In genomic region chr11:68271781-68272608, GRCh38 we compare ENCODE assay signal across 8 cellular contexts. TPM values are rescaled to one million over a fixed set of nuclear protein-coding genes. Genes with fewer than 3 reads are reported as not detected.
A peak's percentile ranks its signal among the peaks of the same experiment; 100 is the strongest.
DNase-seq lines count a peak whose midpoint lies in the region; ATAC-seq lines count a peak whose summit lies in the region.

C11orf24 (minus strand) TSS chr11:68271973; CDS start chr11:68263767, 8,206 bp downstream.

- peaks cover 45% of the 10 kb centered on the region for H3K4me1 Mint-ChIP-seq in memory B cell

- peak within 1 kb of the TSS; percentile 100 for H3K4me3 Mint-ChIP-seq in memory B cell

- peaks cover 19% of the 10 kb centered on the region for H3K36me3 Mint-ChIP-seq in memory B cell

- no peaks in the 10 kb centered on the region for H3K27me3 Mint-ChIP-seq in memory B cell

- ATAC-seq in GM21360 (IDR thresholded peaks at IDR 0.05; ENCODE audit: unreplicated experiment), result peak; percentile 70
- peak; percentile 72 for ATAC-seq in memory B cell (ENCODE audit: low read depth)

- DNase-seq in CMK (ENCODE audit: low read depth) (peak; percentile 94), HT1080 (ENCODE audit: low read depth) (peak; percentile 93), NOMO-1 (lab: John Stamatoyannopoulos, UW; ENCODE audit: unreplicated experiment in 2 of 2) (peak; percentile 92 to 99), memory B cell (ENCODE audit: low spot score in 2 of 2) (peak; percentile 96)
- peak; percentile 84 to 91 (median 90) for DNase-seq in effector memory CD4-positive, alpha-beta T cell
- DNase-seq in stimulated activated CD8-positive, alpha-beta memory T cell treated with anti-CD3 and anti-CD28 coated beads, Interleukin-12 subunit alpha, Interleukin-12 subunit beta, amount 100 ng/mL, for 1 hour (ENCODE audit: low read depth), result peak; percentile 88

- POLR2A ChIA-PET in activated CD8-positive, alpha-beta memory T cell treated with anti-CD3 and anti-CD28 coated beads for 36 hours (lab: Charles Lee), result interaction anchor here (0.7 to 2.3 kb wide), 4 partner anchors 10 to 26 kb away, joined by 3 to 13 read pairs (median 4); no protein-coding TSS in a partner anchor

- H3K27me3 ChIP-seq in effector memory CD4-positive, alpha-beta T cell (replicated peaks; ENCODE audit: control insufficient read depth, insufficient read depth, low read length, poor library complexity, severe bottlenecking), result no peaks in the 10 kb centered on the region

- peak within 1 kb of the TSS; percentile 85 for H3K27ac ChIP-seq in effector memory CD4-positive, alpha-beta T cell (ENCODE audit: insufficient read depth, low read length, poor library complexity, severe bottlenecking)

- H3K36me3 ChIP-seq in effector memory CD4-positive, alpha-beta T cell (ENCODE audit: control insufficient read depth, insufficient read depth, low read length), result peaks cover 5% of the 10 kb centered on the region

- H3K27ac Mint-ChIP-seq in memory B cell, result peak within 1 kb of the TSS; percentile 99

- H3K9me3 ChIP-seq in effector memory CD4-positive, alpha-beta T cell (ENCODE audit: control insufficient read depth, low read length), result no peaks in the 10 kb centered on the region

- no peaks in the 10 kb centered on the region for H3K9me3 Mint-ChIP-seq in memory B cell

- H3K4me1 ChIP-seq in effector memory CD4-positive, alpha-beta T cell (ENCODE audit: control insufficient read depth, insufficient read depth, low read length, poor library complexity, severe bottlenecking), result peaks cover 4% of the 10 kb centered on the region

- CTCF ChIA-PET in activated CD8-positive, alpha-beta memory T cell treated with anti-CD3 and anti-CD28 coated beads for 36 hours (lab: Charles Lee), result interaction anchor here (0.6 to 3.0 kb wide), 6 partner anchors 11 to 872 kb away, joined by 3 to 23 read pairs (median 4); no protein-coding TSS in a partner anchor

- peak within 1 kb of the TSS; percentile 82 for H3K4me3 ChIP-seq in effector memory CD4-positive, alpha-beta T cell (ENCODE audit: insufficient read depth, low read depth, low read length, poor library complexity, severe bottlenecking)

RNA-seq across cellular contexts. Expression of gene C11orf24, which starts in this region (rescaled TPM):
- 41.8 and 53.2 TPM in 2 replicates for total RNA-seq in HT1080 (2014; rRNA removed; shearing (Covaris generic))
- 67.4 and 81.5 TPM in 2 replicates for polyA plus RNA-seq in HT1080 (2015; cell fraction: cytosol; rRNA removed)
- polyA plus RNA-seq in HT1080 (2015; cell fraction: nucleus; rRNA removed), result 29.1 and 37.4 TPM in 2 replicates
- 10 to 100 TPM; 49.4 to 54.0 TPM for total RNA-seq in activated CD8-positive, alpha-beta memory T cell treated with anti-CD3 and anti-CD28 coated beads for 36 hours

Comparison
In these comparisons a context has a peak if more than half of its experiments do, and no peak if none do; other contexts are left out.
1. Peak in every context shown above with its lines: DNase-seq, ATAC-seq, H3K4me3 ChIP-seq and H3K27ac ChIP-seq.